Comparison of ENCODE assay signal across 1 cellular context in the genomic region with DNA sequence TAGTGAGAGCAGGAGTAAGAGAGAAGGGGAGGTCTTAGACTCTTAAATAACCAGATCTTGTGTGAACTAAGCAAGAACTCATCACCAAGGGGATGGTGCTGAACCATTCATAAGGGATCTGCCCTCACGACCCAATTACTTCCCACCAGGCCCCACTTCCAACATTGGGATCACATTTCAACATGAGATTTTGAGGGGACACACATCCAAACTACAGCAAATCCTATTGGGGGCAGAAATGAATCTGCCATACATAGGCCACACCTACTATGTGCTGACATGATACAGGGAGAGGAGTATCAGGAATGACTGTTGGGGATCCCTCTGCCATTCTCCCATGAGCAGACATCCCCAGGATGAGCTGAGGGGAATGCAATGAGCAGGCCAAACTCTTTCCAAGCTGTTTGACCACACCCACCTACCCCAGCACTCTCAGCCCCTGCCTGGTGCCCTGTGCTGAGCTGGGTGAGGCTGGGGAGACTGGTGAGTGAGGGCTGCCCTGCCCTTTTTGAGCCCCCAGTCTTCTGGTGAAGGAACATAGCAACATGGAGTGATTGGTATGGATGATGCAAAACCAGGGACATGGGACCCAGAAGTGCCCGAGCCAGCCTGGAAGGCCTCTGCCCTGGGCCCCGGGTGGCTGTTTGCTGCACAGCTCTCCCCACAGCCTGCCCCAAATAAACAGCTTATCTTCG.
TF ChIP-seq lines count a peak whose summit lies in the region.

No MANE protein-coding gene starts in this region.

TF ChIP-seq in HepG2, 621 proteins besides CTCF, POLR2A, EP300 and RAD21 (continued from another document):
- TF ChIP-seq, protein P1, sequence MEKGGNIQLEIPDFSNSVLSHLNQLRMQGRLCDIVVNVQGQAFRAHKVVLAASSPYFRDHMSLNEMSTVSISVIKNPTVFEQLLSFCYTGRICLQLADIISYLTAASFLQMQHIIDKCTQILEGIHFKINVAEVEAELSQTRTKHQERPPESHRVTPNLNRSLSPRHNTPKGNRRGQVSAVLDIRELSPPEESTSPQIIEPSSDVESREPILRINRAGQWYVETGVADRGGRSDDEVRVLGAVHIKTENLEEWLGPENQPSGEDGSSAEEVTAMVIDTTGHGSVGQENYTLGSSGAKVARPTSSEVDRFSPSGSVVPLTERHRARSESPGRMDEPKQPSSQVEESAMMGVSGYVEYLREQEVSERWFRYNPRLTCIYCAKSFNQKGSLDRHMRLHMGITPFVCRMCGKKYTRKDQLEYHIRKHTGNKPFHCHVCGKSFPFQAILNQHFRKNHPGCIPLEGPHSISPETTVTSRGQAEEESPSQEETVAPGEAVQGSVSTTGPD (CRISPR knock-in tag; IDR thresholded peaks at IDR 0.05): no peak
- TF ChIP-seq KDM5B (CRISPR knock-in tag; IDR thresholded peaks at IDR 0.05; ENCODE audit: borderline replicate concordance) (no peak), ZFX (CRISPR knock-in tag; IDR thresholded peaks at IDR 0.05; ENCODE audit: low read depth) (no peak), CBX1 (IDR thresholded peaks at IDR 0.05; ENCODE audit: low read depth) (no peak), ZBTB7A (CRISPR knock-in tag; IDR thresholded peaks at IDR 0.05) (0 out of 2 replicates have a peak, but pooled peaks have one; percentile 16), ZFP37 (CRISPR knock-in tag; IDR thresholded peaks at IDR 0.05; ENCODE audit: borderline replicate concordance) (no peak), ZKSCAN5 (CRISPR knock-in tag; IDR thresholded peaks at IDR 0.05) (no peak), SIX4 (CRISPR knock-in tag; IDR thresholded peaks at IDR 0.05) (no peak), SMARCE1 (IDR thresholded peaks at IDR 0.05; ENCODE audit: borderline replicate concordance) (no peak), ZBTB20 (CRISPR knock-in tag; IDR thresholded peaks at IDR 0.05; ENCODE audit: borderline replicate concordance, low read depth) (no peak), GATAD2A (CRISPR knock-in tag; IDR thresholded peaks at IDR 0.05) (no peak), NFIB (CRISPR knock-in tag; IDR thresholded peaks at IDR 0.05; ENCODE audit: borderline replicate concordance) (no peak), MXD4 (CRISPR knock-in tag; IDR thresholded peaks at IDR 0.05) (no peak), RBFOX2 (IDR thresholded peaks at IDR 0.05; ENCODE audit: low read depth, low read length) (no peak; the same call in 1 of the 2 replicates), HNRNPL (IDR thresholded peaks at IDR 0.05; ENCODE audit: low read depth, low read length) (0 out of 2 replicates have a peak, but pooled peaks have one; percentile 11), MATR3 (CRISPR knock-in tag; IDR thresholded peaks at IDR 0.05) (no peak)
- TF ChIP-seq, protein P2, sequence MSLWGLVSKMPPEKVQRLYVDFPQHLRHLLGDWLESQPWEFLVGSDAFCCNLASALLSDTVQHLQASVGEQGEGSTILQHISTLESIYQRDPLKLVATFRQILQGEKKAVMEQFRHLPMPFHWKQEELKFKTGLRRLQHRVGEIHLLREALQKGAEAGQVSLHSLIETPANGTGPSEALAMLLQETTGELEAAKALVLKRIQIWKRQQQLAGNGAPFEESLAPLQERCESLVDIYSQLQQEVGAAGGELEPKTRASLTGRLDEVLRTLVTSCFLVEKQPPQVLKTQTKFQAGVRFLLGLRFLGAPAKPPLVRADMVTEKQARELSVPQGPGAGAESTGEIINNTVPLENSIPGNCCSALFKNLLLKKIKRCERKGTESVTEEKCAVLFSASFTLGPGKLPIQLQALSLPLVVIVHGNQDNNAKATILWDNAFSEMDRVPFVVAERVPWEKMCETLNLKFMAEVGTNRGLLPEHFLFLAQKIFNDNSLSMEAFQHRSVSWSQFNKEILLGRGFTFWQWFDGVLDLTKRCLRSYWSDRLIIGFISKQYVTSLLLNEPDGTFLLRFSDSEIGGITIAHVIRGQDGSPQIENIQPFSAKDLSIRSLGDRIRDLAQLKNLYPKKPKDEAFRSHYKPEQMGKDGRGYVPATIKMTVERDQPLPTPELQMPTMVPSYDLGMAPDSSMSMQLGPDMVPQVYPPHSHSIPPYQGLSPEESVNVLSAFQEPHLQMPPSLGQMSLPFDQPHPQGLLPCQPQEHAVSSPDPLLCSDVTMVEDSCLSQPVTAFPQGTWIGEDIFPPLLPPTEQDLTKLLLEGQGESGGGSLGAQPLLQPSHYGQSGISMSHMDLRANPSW (CRISPR knock-in tag; IDR thresholded peaks at IDR 0.05; ENCODE audit: borderline replicate concordance): no peak
- TF ChIP-seq, protein P3, sequence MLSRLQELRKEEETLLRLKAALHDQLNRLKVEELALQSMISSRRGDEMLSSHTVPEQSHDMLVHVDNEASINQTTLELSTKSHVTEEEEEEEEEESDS (CRISPR knock-in tag; IDR thresholded peaks at IDR 0.05; ENCODE audit: borderline replicate concordance): no peak
- TF ChIP-seq, protein P4, sequence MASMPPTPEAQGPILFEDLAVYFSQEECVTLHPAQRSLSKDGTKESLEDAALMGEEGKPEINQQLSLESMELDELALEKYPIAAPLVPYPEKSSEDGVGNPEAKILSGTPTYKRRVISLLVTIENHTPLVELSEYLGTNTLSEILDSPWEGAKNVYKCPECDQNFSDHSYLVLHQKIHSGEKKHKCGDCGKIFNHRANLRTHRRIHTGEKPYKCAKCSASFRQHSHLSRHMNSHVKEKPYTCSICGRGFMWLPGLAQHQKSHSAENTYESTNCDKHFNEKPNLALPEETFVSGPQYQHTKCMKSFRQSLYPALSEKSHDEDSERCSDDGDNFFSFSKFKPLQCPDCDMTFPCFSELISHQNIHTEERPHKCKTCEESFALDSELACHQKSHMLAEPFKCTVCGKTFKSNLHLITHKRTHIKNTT (CRISPR knock-in tag; IDR thresholded peaks at IDR 0.05): no peak
